13 cellular contexts compared by ENCODE assay signal in genomic region chr2:149463328-149464002, GRCh38.
DNase-seq lines count a peak whose midpoint lies in the region; ATAC-seq, FAIRE-seq and TF ChIP-seq lines count a peak whose summit lies in the region.
"Had no signal": no experiment of that assay in that cellular context is flagged by ENCODE, and none has a peak within 500 bp of the region (broad histone marks: within the 10 kb centered on the region; RNA-seq: fewer than 3 reads in every experiment).

No MANE protein-coding gene starts in this region.

- no peak overlapping the region for H3K4me2 ChIP-seq in GM23338

- H3K9me2 ChIP-seq in GM23338 (ENCODE audit: insufficient read depth): 0 out of 2 replicates have a peak, but pooled peaks cover 4% of the 10 kb centered on the region

- no peaks in the 10 kb centered on the region for H3K27me3 ChIP-seq in GM23338 (ENCODE audit: insufficient read depth)

- H3K4me1 Mint-ChIP-seq in GM23338: no peaks in the 10 kb centered on the region

- H3K79me2 ChIP-seq in GM23338 (replicated peaks; ENCODE audit: insufficient read depth): no peaks in the 10 kb centered on the region

- TF ChIP-seq POLR2A in GM12892 (IDR thresholded peaks at IDR 0.05; ENCODE audit: low read depth, low read length): no peak

- peak; percentile 9 for DNase-seq in stimulated activated CD4-positive, alpha-beta T cell treated with anti-CD3 and anti-CD28 coated beads, Interleukin-1b, Interleukin-23, amount 100 ng/mL, for 48 hours
- DNase-seq in stimulated activated CD4-positive, alpha-beta T cell treated with anti-CD3 and anti-CD28 coated beads, Interleukin-12 subunit alpha, Interleukin-12 subunit beta, amount 100 ng/mL, for 4 hours: no peak
- DNase-seq in HCEC 1CT (peak; percentile 8), mesenteric fat pad (ENCODE audit: low spot score) (no peak), GM23338 (ENCODE audit: low spot score) (no peak), kidney tubule cell (ENCODE audit: low spot score) (no peak), GM12892 (ENCODE audit: insufficient read length) (no peak)
- DNase-seq: ACHN, DMS53, GOT3, NCI-H446 had no signal

- no peak for TF ChIP-seq CTCF in GM23338 (conservative IDR thresholded peaks at IDR 0.05; ENCODE audit: low read depth in 2 of 2)

- H3K27ac Mint-ChIP-seq in GM23338: no peak overlapping the region

- H3K27me3 Mint-ChIP-seq in GM23338 (ENCODE audit: insufficient read depth, low read depth, poor library complexity): no peaks in the 10 kb centered on the region

- no peaks in the 10 kb centered on the region for H3K4me1 ChIP-seq in GM23338 (ENCODE audit: insufficient read depth)

- peaks cover 17% of the 10 kb centered on the region for H3K36me3 Mint-ChIP-seq in GM23338 (ENCODE audit: low read depth)

- no peak for FAIRE-seq in GM12892 (lab: Jason Lieb, UNC)

- H3K9me3 Mint-ChIP-seq in GM23338: peaks cover 21% of the 10 kb centered on the region

- no peak overlapping the region for H3K4me3 ChIP-seq in GM23338

- H3K4me3 Mint-ChIP-seq in GM23338: no peak overlapping the region

- no peaks in the 10 kb centered on the region for H3F3A ChIP-seq in GM23338 (replicated peaks; ENCODE audit: low read depth)

- H2AFZ ChIP-seq in GM23338: no peak overlapping the region

- H4K20me1 ChIP-seq in GM23338 (replicated peaks; ENCODE audit: insufficient read depth): no peaks in the 10 kb centered on the region

- ATAC-seq in HG03159 (IDR thresholded peaks at IDR 0.05; ENCODE audit: unreplicated experiment) (peak; percentile 90), GM23338 (no peak)

- H3K27ac ChIP-seq in GM23338 (ENCODE audit: low read depth): no peak overlapping the region
- H3K27ac ChIP-seq: VCaP had no signal

- 0 out of 2 replicates have a peak, but pooled peaks cover 7% of the 10 kb centered on the region for H3K36me3 ChIP-seq in GM23338 (ENCODE audit: insufficient read depth)

TF ChIP-seq in GM23338, 12 proteins besides CTCF, POLR2A, EP300 and RAD21:
- TF ChIP-seq STAT1 (IDR thresholded peaks at IDR 0.05; ENCODE audit: unreplicated experiment) (no peak), ZNF462 (CRISPR knock-in tag; IDR thresholded peaks at IDR 0.05) (no peak), ZNF331 (CRISPR knock-in tag; IDR thresholded peaks at IDR 0.05; ENCODE audit: low read depth) (no peak), NANOG (IDR thresholded peaks at IDR 0.05; ENCODE audit: borderline replicate concordance) (no peak), EZH2 (IDR thresholded peaks at IDR 0.05; ENCODE audit: low read depth, unreplicated experiment) (no peak), POLR2AphosphoS5 (IDR thresholded peaks at IDR 0.05; ENCODE audit: low read depth) (no peak), ETS1 (IDR thresholded peaks at IDR 0.05) (no peak), CREB1 (CRISPR knock-in tag; IDR thresholded peaks at IDR 0.05; ENCODE audit: low read depth) (no peak), REST (IDR thresholded peaks at IDR 0.05; ENCODE audit: unreplicated experiment) (no peak), EZH2phosphoT487 (IDR thresholded peaks at IDR 0.05; ENCODE audit: unreplicated experiment) (no peak), JUNB (IDR thresholded peaks at IDR 0.05; ENCODE audit: unreplicated experiment) (no peak), ZNF114 (CRISPR knock-in tag; IDR thresholded peaks at IDR 0.05) (no peak)

Comparison
In these comparisons a context has a peak if more than half of its experiments do, and no peak if none do; other contexts are left out.
1. DNase-seq: peak in stimulated activated CD4-positive, alpha-beta T cell treated with anti-CD3 and anti-CD28 coated beads, Interleukin-1b, Interleukin-23, amount 100 ng/mL, for 48 hours (single experiment) and HCEC 1CT (single experiment); none in stimulated activated CD4-positive, alpha-beta T cell treated with anti-CD3 and anti-CD28 coated beads, Interleukin-12 subunit alpha, Interleukin-12 subunit beta, amount 100 ng/mL, for 4 hours (single experiment), mesenteric fat pad (single experiment), GM23338 (single experiment), kidney tubule cell (single experiment) and GM12892 (single experiment).